30 cellular contexts compared by ENCODE assay signal in genomic region chr16:13289515-13289914, GRCh38.
"Had no signal": no experiment of that assay in that cellular context is flagged by ENCODE, and none has a peak within 500 bp of the region (broad histone marks: within the 10 kb centered on the region; RNA-seq: fewer than 3 reads in every experiment).

No MANE protein-coding gene starts in this region.

- H3K27me3 Mint-ChIP-seq: activated CD8-positive, alpha-beta memory T cell treated with anti-CD3 and anti-CD28 coated beads, Interleukin-2, amount 10 ng/mL, durations not matched to agents 7 days and 5 days; central memory CD8-positive, alpha-beta T cell; dendritic cell treated with granulocyte-macrophage colony-stimulating factor and Interleukin-4, amounts not matched to agents 40 ng/mL and 50 ng/mL, for 4 days had no signal

- H3K27ac Mint-ChIP-seq: activated CD4-positive, alpha-beta T cell treated with anti-CD3 and anti-CD28 coated beads for 36 hours; activated CD8-positive, alpha-beta memory T cell treated with anti-CD3 and anti-CD28 coated beads, Interleukin-2, amount 10 ng/mL, durations not matched to agents 7 days and 5 days; activated CD8-positive, alpha-beta T cell treated with anti-CD3 and anti-CD28 coated beads, Interleukin-2, amount 10 ng/mL, durations not matched to agents 7 days and 5 days; activated T-cell treated with anti-CD3 and anti-CD28 coated beads, Interleukin-2, amount 50 U/mL, for 72 hours; dendritic cell treated with granulocyte-macrophage colony-stimulating factor and Interleukin-4, amounts not matched to agents 40 ng/mL and 50 ng/mL, for 4 days; immature natural killer cell; mesothelial cell of epicardium; naive B cell; nephron progenitor cell; stimulated activated effector memory CD8-positive, alpha-beta T cell treated with anti-CD3 and anti-CD28 coated beads, Interleukin-12 subunit alpha, Interleukin-12 subunit beta, amount 100 ng/mL, for 72 hours; stimulated activated naive CD8-positive, alpha-beta T cell treated with anti-CD3 and anti-CD28 coated beads, Interleukin-15, Interleukin-2, amounts not matched to agents 100 ng/mL and 50 ng/mL, for 24 hours had no signal

- H3K4me3 Mint-ChIP-seq: activated CD4-positive, alpha-beta T cell treated with anti-CD3 and anti-CD28 coated beads for 36 hours; activated CD8-positive, alpha-beta memory T cell treated with anti-CD3 and anti-CD28 coated beads, Interleukin-2, amount 10 ng/mL, durations not matched to agents 7 days and 5 days; activated CD8-positive, alpha-beta T cell treated with anti-CD3 and anti-CD28 coated beads, Interleukin-2, amount 10 ng/mL, durations not matched to agents 7 days and 5 days; activated T-cell treated with anti-CD3 and anti-CD28 coated beads, Interleukin-2, amount 50 U/mL, for 72 hours; central memory CD8-positive, alpha-beta T cell; dendritic cell treated with granulocyte-macrophage colony-stimulating factor and Interleukin-4, amounts not matched to agents 40 ng/mL and 50 ng/mL, for 4 days; endodermal cell; immature natural killer cell; mesothelial cell of epicardium; naive B cell; nephron progenitor cell; stimulated activated effector memory CD8-positive, alpha-beta T cell treated with anti-CD3 and anti-CD28 coated beads, Interleukin-12 subunit alpha, Interleukin-12 subunit beta, amount 100 ng/mL, for 72 hours; stimulated activated naive CD8-positive, alpha-beta T cell treated with anti-CD3 and anti-CD28 coated beads, Interleukin-15, Interleukin-2, amounts not matched to agents 100 ng/mL and 50 ng/mL, for 24 hours had no signal

- DNase-seq: activated CD4-positive, alpha-beta T cell treated with anti-CD3 and anti-CD28 coated beads for 36 hours; activated CD4-positive, CD25-positive, alpha-beta regulatory T cell; activated CD8-positive, alpha-beta memory T cell treated with anti-CD3 and anti-CD28 coated beads, Interleukin-2, amount 10 ng/mL, durations not matched to agents 7 days and 5 days; activated CD8-positive, alpha-beta T cell treated with anti-CD3 and anti-CD28 coated beads, Interleukin-2, amount 10 ng/mL, durations not matched to agents 7 days and 5 days; activated effector memory CD4-positive, alpha-beta T cell treated with Interleukin-2 at 50 U/mL for 16 hours; activated naive CD4-positive, alpha-beta T cell treated with Interleukin-2 at 50 U/mL for 16 hours; activated T-cell treated with anti-CD3 and anti-CD28 coated beads, Interleukin-2, amount 50 U/mL, for 72 hours; endodermal cell; foreskin keratinocyte; heart left ventricle; hypothalamus; immature natural killer cell; kidney; left colon; naive B cell; nephron progenitor cell; small intestine; stimulated activated CD4-positive, alpha-beta T cell treated with anti-CD3 and anti-CD28 coated beads, Interleukin-4, amount 100 ng/mL, for 24 hours; trophoblast cell had no signal

- FAIRE-seq: kidney, small intestine, urothelium cell line had no signal

- H3K36me3 ChIP-seq: breast epithelium, esophagus muscularis mucosa, heart left ventricle, neutrophil, thoracic aorta had no signal

- H3K36me3 Mint-ChIP-seq: activated CD8-positive, alpha-beta memory T cell treated with anti-CD3 and anti-CD28 coated beads, Interleukin-2, amount 10 ng/mL, durations not matched to agents 7 days and 5 days; mesothelial cell of epicardium; naive B cell; stimulated activated effector memory CD8-positive, alpha-beta T cell treated with anti-CD3 and anti-CD28 coated beads, Interleukin-12 subunit alpha, Interleukin-12 subunit beta, amount 100 ng/mL, for 72 hours had no signal

- H3K4me1 Mint-ChIP-seq: activated CD4-positive, alpha-beta T cell treated with anti-CD3 and anti-CD28 coated beads for 36 hours; activated CD8-positive, alpha-beta memory T cell treated with anti-CD3 and anti-CD28 coated beads, Interleukin-2, amount 10 ng/mL, durations not matched to agents 7 days and 5 days; central memory CD8-positive, alpha-beta T cell; immature natural killer cell; mesothelial cell of epicardium; naive B cell; nephron progenitor cell; stimulated activated effector memory CD8-positive, alpha-beta T cell treated with anti-CD3 and anti-CD28 coated beads, Interleukin-12 subunit alpha, Interleukin-12 subunit beta, amount 100 ng/mL, for 72 hours had no signal

- ATAC-seq: activated CD4-positive, alpha-beta T cell treated with anti-CD3 and anti-CD28 coated beads for 36 hours; activated CD8-positive, alpha-beta memory T cell treated with anti-CD3 and anti-CD28 coated beads, Interleukin-2, amount 10 ng/mL, durations not matched to agents 7 days and 5 days; activated CD8-positive, alpha-beta T cell treated with anti-CD3 and anti-CD28 coated beads, Interleukin-2, amount 10 ng/mL, durations not matched to agents 7 days and 5 days; activated T-cell treated with anti-CD3 and anti-CD28 coated beads, Interleukin-2, amount 50 U/mL, for 72 hours; foreskin keratinocyte; heart left ventricle; left colon; sciatic nerve; stimulated activated effector memory CD8-positive, alpha-beta T cell treated with anti-CD3 and anti-CD28 coated beads, Interleukin-12 subunit alpha, Interleukin-12 subunit beta, amount 100 ng/mL, for 72 hours had no signal

- H3K9me3 Mint-ChIP-seq: endodermal cell, mesothelial cell of epicardium, nephron progenitor cell had no signal

- H3K4me3 ChIP-seq: breast epithelium, esophagus muscularis mucosa, heart left ventricle, thoracic aorta had no signal

- H3K27me3 ChIP-seq: breast epithelium, esophagus muscularis mucosa, foreskin keratinocyte, heart left ventricle, neutrophil had no signal
